16 cellular contexts compared by ENCODE assay signal in the genomic region with DNA sequence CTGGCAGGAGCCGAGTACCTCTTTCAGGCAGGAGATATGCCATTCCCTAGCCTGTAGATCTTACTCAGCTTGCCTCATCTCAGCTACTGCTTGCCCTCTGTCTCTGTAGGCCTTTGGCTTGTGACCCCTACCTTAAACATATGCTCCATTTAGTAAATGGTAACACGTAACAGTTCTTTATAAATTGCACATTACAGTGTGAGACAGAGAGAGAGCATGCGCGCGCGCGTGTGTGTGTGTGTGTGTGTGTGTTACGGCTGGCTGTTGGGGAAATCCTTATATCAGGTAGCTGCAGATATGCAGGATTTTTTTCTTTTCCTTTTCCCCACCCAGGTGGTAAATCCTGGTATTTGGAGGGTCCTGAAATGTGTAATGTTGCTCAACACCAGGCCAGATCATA. TPM values are rescaled to one million over a fixed set of nuclear protein-coding genes. Genes with fewer than 3 reads are reported as not detected.
DNase-seq lines count a peak whose midpoint lies in the region; ATAC-seq and TF ChIP-seq lines count a peak whose summit lies in the region.
"Had no signal": no experiment of that assay in that cellular context is flagged by ENCODE, and none has a peak within 500 bp of the region (broad histone marks: within the 10 kb centered on the region; RNA-seq: fewer than 3 reads in every experiment).

No MANE protein-coding gene starts in this region.

- H3K27me3 ChIP-seq in mesendoderm (ENCODE audit: insufficient read depth, low read length, poor library complexity): no peaks in the 10 kb centered on the region
- no peaks in the 10 kb centered on the region for H3K27me3 ChIP-seq in upper lobe of left lung
- H3K27me3 ChIP-seq in sigmoid colon: no peaks in the 10 kb centered on the region
- H3K27me3 ChIP-seq: MG63 had no signal

- H3K79me1 ChIP-seq in mesendoderm (ENCODE audit: low read length): peaks cover 11% of the 10 kb centered on the region

- no peak overlapping the region for H3K4me2 ChIP-seq in mesendoderm (ENCODE audit: low read length)

- peaks cover 12% of the 10 kb centered on the region for H3K36me3 Mint-ChIP-seq in MCF 10A (ENCODE audit: insufficient read depth, unreplicated experiment)

- H3K18ac ChIP-seq in mesendoderm (ENCODE audit: low read length): no peak overlapping the region

- H3K9me3 Mint-ChIP-seq in MCF 10A (ENCODE audit: unreplicated experiment): no peaks in the 10 kb centered on the region

- CTCF ChIA-PET in MCF 10A (lab: Yijun Ruan, JAX): interaction anchor here (0.6 to 2.4 kb wide), 4 partner anchors 24 to 366 kb away, joined by 3 to 7 read pairs (median 3); a partner anchor contains a TSS

- no peak overlapping the region for H2AK5ac ChIP-seq in mesendoderm (ENCODE audit: low read length)

- peak overlapping the region; percentile 78 for H3K4me3 Mint-ChIP-seq in MCF 10A (ENCODE audit: unreplicated experiment)

- peak overlapping the region; percentile 38 for H3K56ac ChIP-seq in mesendoderm (ENCODE audit: low read length)

- no peaks in the 10 kb centered on the region for H3K36me3 ChIP-seq in mesendoderm (ENCODE audit: control insufficient read depth, insufficient read depth, low read length)
- no peaks in the 10 kb centered on the region for H3K36me3 ChIP-seq in upper lobe of left lung
- H3K36me3 ChIP-seq in sigmoid colon: no peaks in the 10 kb centered on the region
- H3K36me3 ChIP-seq: MG63 had no signal

- no peak overlapping the region for H2BK15ac ChIP-seq in mesendoderm (replicated peaks; ENCODE audit: low read depth)

- H3K27ac ChIP-seq in mesendoderm (ENCODE audit: low read depth, low read length): no peak overlapping the region
- peak overlapping the region; percentile 72 to 97 (median 93) for H3K27ac ChIP-seq in upper lobe of left lung
- peak overlapping the region in 2 of 4 donors; percentile 13 to 22 for H3K27ac ChIP-seq in sigmoid colon

- no TSS peak for BruUV-seq in MCF 10A (replicated peaks; lab: Mats Ljungman, UMichigan)

- H2BK120ac ChIP-seq in mesendoderm (ENCODE audit: low read depth, low read length): no peak overlapping the region

- ATAC-seq in upper lobe of left lung (ENCODE audit: low FRiP score in 2 of 2): no peak
- ATAC-seq: mucosa of descending colon had no signal

- TF ChIP-seq CTCF in MCF 10A (IDR thresholded peaks at IDR 0.05; ENCODE audit: unreplicated experiment) (no peak), upper lobe of left lung (IDR thresholded peaks at IDR 0.05) (no peak), sigmoid colon (IDR thresholded peaks at IDR 0.05) (no peak)

- H3K4me3 ChIP-seq in mesendoderm (ENCODE audit: low read length) (no peak overlapping the region), upper lobe of left lung (no peak overlapping the region), sigmoid colon (no peak overlapping the region)
- H3K4me3 ChIP-seq: MG63, mucosa of descending colon had no signal

- H3K4me1 ChIP-seq in mesendoderm (ENCODE audit: control insufficient read depth, low read depth, low read length): peaks cover 29% of the 10 kb centered on the region
- H3K4me1 ChIP-seq in upper lobe of left lung: peaks cover 16 to 59% (median 30%) of the 10 kb centered on the region in 4 donors
- peaks cover 0 to 37% (median 33%) of the 10 kb centered on the region in 4 donors for H3K4me1 ChIP-seq in sigmoid colon

- no peaks in the 10 kb centered on the region for H3K27me3 Mint-ChIP-seq in MCF 10A (ENCODE audit: insufficient read depth, unreplicated experiment)

- DNase-seq in NCI-H2227 (lab: John Stamatoyannopoulos, UW; ENCODE audit: unreplicated experiment) (peak; percentile 90), MCF 10A (ENCODE audit: unreplicated experiment) (no peak), mesendoderm (no peak), upper lobe of left lung (no peak), DMS 273 (lab: John Stamatoyannopoulos, UW; ENCODE audit: unreplicated experiment) (no peak), sigmoid colon (no peak)
- DNase-seq in stimulated activated CD8-positive, alpha-beta memory T cell treated with anti-CD3 and anti-CD28 coated beads, Interleukin-4, amount 100 ng/mL, for 48 hours: no peak
- DNase-seq: activated T-cell treated with anti-CD3 and anti-CD28 coated beads for 4 hours; COR-L47; cortex of kidney; foreskin fibroblast; GOT3; MG63; stimulated activated CD4-positive, alpha-beta T cell treated with anti-CD3 and anti-CD28 coated beads, Interleukin-4, amount 100 ng/mL, for 24 hours; stimulated activated naive CD4-positive, alpha-beta T cell treated with Interleukin-2 at 50 U/mL for 16 hours had no signal

- peaks cover 40% of the 10 kb centered on the region for H3K4me1 Mint-ChIP-seq in MCF 10A (ENCODE audit: insufficient read depth, unreplicated experiment)

- H4K5ac ChIP-seq in mesendoderm (ENCODE audit: low read length): no peak overlapping the region

- peaks cover 67% of the 10 kb centered on the region for H3K79me2 ChIP-seq in mesendoderm (ENCODE audit: control insufficient read depth, insufficient read depth, low read length)

- TF ChIP-seq POLR2A in upper lobe of left lung (IDR thresholded peaks at IDR 0.05) (no peak), sigmoid colon (IDR thresholded peaks at IDR 0.05) (no peak)

- WGBS in mesendoderm (ENCODE audit: extremely low coverage, insufficient coverage, low lambda C conversion rate): no CpG with 5 or more reads among the region's 8 CpGs
- WGBS in upper lobe of left lung, 2 donors: 56 to 64% methylated on average over 8 of the region's 8 CpGs
- WGBS in sigmoid colon, 2 donors: 36 to 84% methylated on average over 8 of the region's 8 CpGs

- intact Hi-C loops in MCF 10A (cut with micrococcal nuclease): no loop called here
- intact Hi-C loops in sigmoid colon (cut with DNase I): no loop called here

- H3K23ac ChIP-seq in mesendoderm (ENCODE audit: low read length): no peak overlapping the region

- no peak for TF ChIP-seq EP300 in upper lobe of left lung (IDR thresholded peaks at IDR 0.05)
- no peak for TF ChIP-seq EP300 in sigmoid colon (IDR thresholded peaks at IDR 0.05)

- peak overlapping the region; percentile 33 for H3K9ac ChIP-seq in mesendoderm (ENCODE audit: low read length)

- peak overlapping the region; percentile 89 for H3K27ac Mint-ChIP-seq in MCF 10A (ENCODE audit: low read depth, unreplicated experiment)

- no peak overlapping the region for H2BK5ac ChIP-seq in mesendoderm (ENCODE audit: low read length)

- H3K9me3 ChIP-seq in upper lobe of left lung (no peaks in the 10 kb centered on the region), sigmoid colon (no peaks in the 10 kb centered on the region)
- H3K9me3 ChIP-seq: MG63, mucosa of descending colon had no signal

- no peak overlapping the region for H3K4ac ChIP-seq in mesendoderm (ENCODE audit: low read depth, low read length)

- no peak overlapping the region for H4K8ac ChIP-seq in mesendoderm (ENCODE audit: low read depth, low read length)

- POLR2A ChIA-PET in MCF 10A (lab: Yijun Ruan, JAX): interaction anchor here (0.8 to 5.8 kb wide), 4 partner anchors 7 to 52 kb away, joined by 3 to 82 read pairs (median 44); a partner anchor contains a TSS

RNA-seq across cellular contexts. Expression of a gene that starts 4.2 kb away (rescaled TPM):
- total RNA-seq in MCF 10A (2022) (277 and 333 TPM in 2 replicates), upper lobe of left lung (100 to 1,000 TPM; 192 to 583 (median 317) TPM), sigmoid colon (10 to 100 TPM; 14.3 to 20.7 (median 16.6) TPM)
- polyA plus RNA-seq in mesendoderm (2013, experiment 1 of 2): 134 TPM
- polyA plus RNA-seq in mesendoderm (2013, experiment 2 of 2): 134 TPM
- polyA plus RNA-seq in sigmoid colon: 100 to 1,000 TPM; 170 to 616 (median 178) TPM

RNA-seq across cellular contexts. Expression of a gene that starts 12.4 kb away (rescaled TPM):
- not detected in 2 replicates for total RNA-seq in MCF 10A (2022)
- 11.3 TPM for polyA plus RNA-seq in mesendoderm (2013, experiment 1 of 2)
- 10.1 TPM for polyA plus RNA-seq in mesendoderm (2013, experiment 2 of 2)
- total RNA-seq in upper lobe of left lung: 100 to 1,000 TPM in 3 of 6 donors, 10 to 100 TPM in 3; 71.2 to 236 (median 96.2) TPM
- total RNA-seq in sigmoid colon: 100 to 1,000 TPM; 441 to 736 (median 473) TPM
- polyA plus RNA-seq in sigmoid colon: 10 to 100 TPM; 24.6 to 93.9 (median 29.9) TPM

RNA-seq across cellular contexts. Expression of a gene that starts 35.5 kb away (rescaled TPM):
- total RNA-seq in MCF 10A (2022): 343 and 381 TPM in 2 replicates
- polyA plus RNA-seq in mesendoderm (2013, experiment 1 of 2): 13.7 TPM
- polyA plus RNA-seq in mesendoderm (2013, experiment 2 of 2): 14.0 TPM
- total RNA-seq in upper lobe of left lung: 100 to 1,000 TPM in 4 of 6 donors, 10 to 100 TPM in 2; 65.0 to 251 (median 144) TPM
- 10 to 100 TPM in 1 of 4 donors, 1 to 10 TPM in 1, not detected in 2; 5.8 to 18.2 TPM for total RNA-seq in sigmoid colon
- 1,000 to 10,000 TPM in 2 of 3 donors, 100 to 1,000 TPM in 1; 704 to 2,364 (median 1,405) TPM for polyA plus RNA-seq in sigmoid colon

RNA-seq across cellular contexts. Expression of a gene that starts 44.5 kb away (rescaled TPM):
- total RNA-seq in MCF 10A (2022) (1.0 and 1.2 TPM in 2 replicates), upper lobe of left lung (under 1 TPM in 2 of 6 donors, not detected in 4; 0.40 to 0.46 TPM), sigmoid colon (not detected)
- polyA plus RNA-seq in mesendoderm (2013, experiment 1 of 2): 4.1 TPM
- 3.6 TPM for polyA plus RNA-seq in mesendoderm (2013, experiment 2 of 2)
- 1 to 10 TPM in 1 of 3 donors, under 1 TPM in 1, not detected in 1; 0.12 to 1.4 TPM for polyA plus RNA-seq in sigmoid colon

RNA-seq across cellular contexts. Expression of a gene that starts 47.2 kb away (rescaled TPM):
- 49.2 and 60.3 TPM in 2 replicates for total RNA-seq in MCF 10A (2022)
- polyA plus RNA-seq in mesendoderm (2013, experiment 1 of 2): 47.5 TPM
- polyA plus RNA-seq in mesendoderm (2013, experiment 2 of 2): 49.6 TPM
- 10 to 100 TPM; 15.3 to 45.8 (median 29.8) TPM for total RNA-seq in upper lobe of left lung
- 10 to 100 TPM; 12.5 to 22.5 (median 15.8) TPM for total RNA-seq in sigmoid colon
- polyA plus RNA-seq in sigmoid colon: 10 to 100 TPM; 13.8 to 77.5 (median 14.3) TPM

Comparison
In these comparisons a context has a peak if more than half of its experiments do, and no peak if none do; other contexts are left out.
1. RNA of a gene that starts 4.2 kb away (total RNA-seq): 192 to 583 TPM in upper lobe of left lung and 277 to 333 TPM in MCF 10A; 14.3 to 20.7 TPM in sigmoid colon; every median in the first group is over 4 times any median in the second.
2. RNA of a gene that starts 12.4 kb away (total RNA-seq): 441 to 736 TPM in sigmoid colon and 71.2 to 236 TPM in upper lobe of left lung; not detected in MCF 10A; every median in the first group is over 10 times any median in the second.